Comparison of ENCODE assay signal across 8 cellular contexts in genomic region chrX:154489182-154489581, GRCh38. TPM values are rescaled to one million over a fixed set of nuclear protein-coding genes. Genes with fewer than 3 reads are reported as not detected.
DNase-seq lines count a peak whose midpoint lies in the region; ATAC-seq, FAIRE-seq and TF ChIP-seq lines count a peak whose summit lies in the region.

No MANE protein-coding gene starts in this region.

- H3K4me1 Mint-ChIP-seq in HFFc6 (ENCODE audit: low read depth) = peaks cover 12% of the 10 kb centered on the region
- peaks cover 15% of the 10 kb centered on the region for H3K4me1 Mint-ChIP-seq in nephron progenitor cell

- no peak for FAIRE-seq in bronchial epithelial cell (lab: Jason Lieb, UNC)

- no peaks in the 10 kb centered on the region for H3K27me3 Mint-ChIP-seq in HFFc6 (ENCODE audit: insufficient read depth)
- H3K27me3 Mint-ChIP-seq in nephron progenitor cell (ENCODE audit: low read depth, poor library complexity) = no peaks in the 10 kb centered on the region

- H3K9me3 Mint-ChIP-seq in HFFc6 (no peaks in the 10 kb centered on the region), nephron progenitor cell (peaks cover 52% of the 10 kb centered on the region)

- H3K27ac Mint-ChIP-seq in HFFc6 (peak overlapping the region; percentile 92), nephron progenitor cell (no peak overlapping the region)

- DNase-seq in AG09309 (ENCODE audit: low read depth) (no peak), HFFc6 (no peak), bronchial epithelial cell (ENCODE audit: low read depth) (no peak), nephron progenitor cell (no peak), NCI-H1930 (lab: John Stamatoyannopoulos, UW) (no peak), putamen (ENCODE audit: low spot score) (no peak), anterior cingulate cortex (lab: John Stamatoyannopoulos, UW) (no peak)

- H3K36me3 Mint-ChIP-seq in HFFc6 (ENCODE audit: low read depth) (no peaks in the 10 kb centered on the region; the same call in 1 of the 2 replicates), nephron progenitor cell (ENCODE audit: low read depth) (peaks cover 8% of the 10 kb centered on the region)

- H3K36me3 ChIP-seq in bronchial epithelial cell (ENCODE audit: control insufficient read depth, insufficient read depth, low read length) = peaks cover 8% of the 10 kb centered on the region

- ATAC-seq in GM21528 (IDR thresholded peaks at IDR 0.05; ENCODE audit: low FRiP score, unreplicated experiment) = no peak

- H3K4me3 Mint-ChIP-seq in HFFc6 (peak overlapping the region; percentile 90), nephron progenitor cell (peak overlapping the region; percentile 82)

- no peaks in the 10 kb centered on the region for H3K27me3 ChIP-seq in bronchial epithelial cell (ENCODE audit: control insufficient read depth, insufficient read depth, low read length)

- H3K4me3 ChIP-seq in AG09309 (ENCODE audit: control insufficient read depth, low read depth, low read length) (peak overlapping the region; percentile 65), bronchial epithelial cell (ENCODE audit: low read depth, low read length) (peak overlapping the region; percentile 52)

- no peak for TF ChIP-seq CTCF in AG09309 (IDR thresholded peaks at IDR 0.05; ENCODE audit: control insufficient read depth, insufficient read depth, low read depth, low read length, missing control alignments)
- no peak for TF ChIP-seq CTCF in HFFc6 (IDR thresholded peaks at IDR 0.05)
- TF ChIP-seq CTCF in bronchial epithelial cell (IDR thresholded peaks at IDR 0.05; ENCODE audit: insufficient read depth, low read length, severe bottlenecking) = no peak
- TF ChIP-seq CTCF in nephron progenitor cell (IDR thresholded peaks at IDR 0.05) = no peak

RNA-seq across cellular contexts. Expression of gene SLC10A3, which starts 1.2 kb away (rescaled TPM):
- total RNA-seq in HFFc6 (2021; fragmentation: NEBNext Ultra II Directional; extraction: Animal tissue kit (Norgen Biotek cat#: 25700)) = 10 to 100 TPM; 34.6 to 46.5 (median 37.7) TPM
- 7.4 and 13.4 TPM in 2 replicates for total RNA-seq in bronchial epithelial cell

RNA-seq across cellular contexts. Expression of gene UBL4A, which starts 2.8 kb away (rescaled TPM):
- total RNA-seq in HFFc6 (2021; fragmentation: NEBNext Ultra II Directional; extraction: Animal tissue kit (Norgen Biotek cat#: 25700)) = 10 to 100 TPM; 26.7 to 31.6 (median 29.7) TPM
- total RNA-seq in bronchial epithelial cell = 36.6 and 59.2 TPM in 2 replicates

RNA-seq across cellular contexts. Expression of gene LAGE3, which starts 10.1 kb away (rescaled TPM):
- 10 to 100 TPM; 13.8 to 18.3 (median 17.4) TPM for total RNA-seq in HFFc6 (2021; fragmentation: NEBNext Ultra II Directional; extraction: Animal tissue kit (Norgen Biotek cat#: 25700))
- 7.2 and 14.7 TPM in 2 replicates for total RNA-seq in bronchial epithelial cell

RNA-seq across cellular contexts. Expression of gene FAM3A, which starts 26.9 kb away (rescaled TPM):
- total RNA-seq in HFFc6 (2021; fragmentation: NEBNext Ultra II Directional; extraction: Animal tissue kit (Norgen Biotek cat#: 25700)) = 10 to 100 TPM; 56.9 to 67.8 (median 59.4) TPM
- total RNA-seq in bronchial epithelial cell = 33.2 and 36.6 TPM in 2 replicates

RNA-seq across cellular contexts. Expression of gene PLXNA3, which starts 31.1 kb away (rescaled TPM):
- 10 to 100 TPM; 66.2 to 98.7 (median 79.8) TPM for total RNA-seq in HFFc6 (2021; fragmentation: NEBNext Ultra II Directional; extraction: Animal tissue kit (Norgen Biotek cat#: 25700))
- total RNA-seq in bronchial epithelial cell = 6.1 and 8.7 TPM in 2 replicates
